Comparison of ENCODE assay signal across 15 cellular contexts in the genomic region with DNA sequence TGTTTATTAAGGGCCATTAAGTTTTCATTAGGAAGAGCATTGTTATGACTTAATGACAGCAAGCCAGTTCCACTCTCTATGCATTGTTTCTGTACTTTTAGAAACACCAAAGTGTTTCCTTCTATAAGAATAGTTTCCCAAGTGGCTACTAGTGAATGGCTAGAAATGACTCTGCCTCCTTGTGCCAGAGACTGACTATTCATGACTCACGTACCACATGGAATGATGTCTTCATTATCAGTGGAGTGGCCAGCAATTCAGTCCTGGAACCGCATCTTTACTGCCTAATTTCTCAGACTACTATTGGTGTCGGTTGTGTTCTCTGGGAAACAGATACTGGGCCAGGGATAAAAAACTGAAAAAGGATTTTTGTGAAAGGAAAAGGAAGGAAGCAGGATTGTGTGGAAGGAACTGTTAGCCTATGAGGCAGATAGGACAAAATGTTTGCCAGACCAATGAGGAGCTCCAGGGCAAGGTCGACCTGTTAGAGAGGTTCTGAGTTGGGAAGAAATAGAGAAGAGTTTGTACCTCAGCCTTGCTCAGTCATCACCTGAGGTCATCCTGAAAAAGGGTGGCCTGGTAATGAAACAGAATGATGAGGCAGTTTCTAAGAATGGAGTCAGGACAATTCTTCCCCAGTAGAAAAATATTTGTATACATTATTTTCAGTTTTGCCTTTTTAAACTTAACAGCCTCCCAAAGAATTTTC.
DNase-seq lines count a peak whose midpoint lies in the region; ATAC-seq, FAIRE-seq and TF ChIP-seq lines count a peak whose summit lies in the region.
"Had no signal": no experiment of that assay in that cellular context is flagged by ENCODE, and none has a peak within 500 bp of the region (broad histone marks: within the 10 kb centered on the region; RNA-seq: fewer than 3 reads in every experiment).

No MANE protein-coding gene starts in this region.

- no peaks in the 10 kb centered on the region for H3K9me3 ChIP-seq in keratinocyte (ENCODE audit: control insufficient read depth, low read depth, low read length)
- H3K9me3 ChIP-seq: colonic mucosa, thyroid gland had no signal

- no peak overlapping the region for H3K4me3 Mint-ChIP-seq in activated T-helper 17 cell treated with anti-CD3 and anti-CD28 coated beads, Interleukin-2, amount 50 U/mL, for 72 hours
- H3K4me3 Mint-ChIP-seq: CD8-positive, alpha-beta memory T cell; mesothelial cell of epicardium had no signal

- FAIRE-seq in keratinocyte (lab: Jason Lieb, UNC) = peak; percentile 97

- H4K20me1 ChIP-seq in keratinocyte (ENCODE audit: control insufficient read depth, extremely low read depth, insufficient read depth, low read length) = no peaks in the 10 kb centered on the region

- H3K4me3 ChIP-seq in astrocyte of the spinal cord (ENCODE audit: low read depth, low read length) = no peak overlapping the region
- no peak overlapping the region for H3K4me3 ChIP-seq in keratinocyte (ENCODE audit: control insufficient read depth in 2 of 3, extremely low read depth in 1 of 3, insufficient read depth in 2 of 3, low read depth in 1 of 3, low read length in 3 of 3)
- H3K4me3 ChIP-seq: colonic mucosa, thyroid gland had no signal

- peak overlapping the region; percentile 69 for H3K27ac ChIP-seq in keratinocyte (ENCODE audit: control insufficient read depth, insufficient read depth, low read length)
- H3K27ac ChIP-seq: colonic mucosa, thyroid gland had no signal

- dilution Hi-C loops in keratinocyte (cut with MboI; ENCODE audit: extremely low pct_ligation_motif_present, low sequenced_read_pairs) = no loop called here

- no peak overlapping the region for H3K4me2 ChIP-seq in keratinocyte (ENCODE audit: control insufficient read depth, extremely low read depth, insufficient read depth, low read depth, low read length)

- H3K36me3 Mint-ChIP-seq in activated T-helper 17 cell treated with anti-CD3 and anti-CD28 coated beads, Interleukin-2, amount 50 U/mL, for 72 hours (ENCODE audit: low read depth) = no peaks in the 10 kb centered on the region
- H3K36me3 Mint-ChIP-seq: CD8-positive, alpha-beta memory T cell; mesothelial cell of epicardium had no signal

- DNase-seq in AG08395 (ENCODE audit: low spot score) (peak; percentile 88), HPDE6-E6E7 (ENCODE audit: extremely low spot score) (peak; percentile 60), astrocyte of the spinal cord (ENCODE audit: low read depth, low spot score) (peak; percentile 92), keratinocyte (ENCODE audit: low read depth, low spot score) (peak; percentile 17), NCI-H526 treated with DMSO at 0.1 percent for 48 hours (lab: John Stamatoyannopoulos, UW) (no peak), GDM1 (lab: John Stamatoyannopoulos, UW) (no peak)
- DNase-seq: activated CD4-positive, alpha-beta T cell treated with anti-CD3 and anti-CD28 coated beads for 1 hour; CD8-positive, alpha-beta memory T cell; colonic mucosa; hypothalamus; NCI-H524 treated with DMSO at 0.1 percent for 48 hours; thyroid gland had no signal

- H3K79me2 ChIP-seq in keratinocyte (ENCODE audit: control insufficient read depth, insufficient read depth, low read length) = no peaks in the 10 kb centered on the region

- H3K27me3 ChIP-seq in keratinocyte (ENCODE audit: control insufficient read depth, extremely low read depth, insufficient read depth, low read length) = no peaks in the 10 kb centered on the region
- H3K27me3 ChIP-seq: colonic mucosa, thyroid gland had no signal

- peaks cover 5% of the 10 kb centered on the region for H3K9me3 Mint-ChIP-seq in activated T-helper 17 cell treated with anti-CD3 and anti-CD28 coated beads, Interleukin-2, amount 50 U/mL, for 72 hours
- H3K9me3 Mint-ChIP-seq: mesothelial cell of epicardium had no signal

- no peak for ATAC-seq in activated T-helper 17 cell treated with anti-CD3 and anti-CD28 coated beads, Interleukin-2, amount 50 U/mL, for 72 hours (replicated peaks)
- no peak for ATAC-seq in HG03175 (IDR thresholded peaks at IDR 0.05; ENCODE audit: unreplicated experiment)

- no peak overlapping the region for H3K9ac ChIP-seq in keratinocyte (ENCODE audit: control insufficient read depth, extremely low read depth, insufficient read depth, low read length)

- no peaks in the 10 kb centered on the region for H3K4me1 Mint-ChIP-seq in activated T-helper 17 cell treated with anti-CD3 and anti-CD28 coated beads, Interleukin-2, amount 50 U/mL, for 72 hours
- H3K4me1 Mint-ChIP-seq: CD8-positive, alpha-beta memory T cell had no signal

- H2AFZ ChIP-seq in keratinocyte (ENCODE audit: control insufficient read depth, low read length) = peak overlapping the region; percentile 39

- peaks cover 5% of the 10 kb centered on the region for H3K27me3 Mint-ChIP-seq in activated T-helper 17 cell treated with anti-CD3 and anti-CD28 coated beads, Interleukin-2, amount 50 U/mL, for 72 hours
- H3K27me3 Mint-ChIP-seq: CD8-positive, alpha-beta memory T cell had no signal

- H3K27ac Mint-ChIP-seq in activated T-helper 17 cell treated with anti-CD3 and anti-CD28 coated beads, Interleukin-2, amount 50 U/mL, for 72 hours = no peak overlapping the region
- H3K27ac Mint-ChIP-seq: mesothelial cell of epicardium had no signal

- no peaks in the 10 kb centered on the region for H3K36me3 ChIP-seq in keratinocyte (ENCODE audit: control insufficient read depth in 2 of 2, extremely low read depth in 1 of 2, insufficient read depth in 2 of 2, low read length in 2 of 2)
- H3K36me3 ChIP-seq: colonic mucosa, thyroid gland had no signal

- no peaks in the 10 kb centered on the region for H3K9me1 ChIP-seq in keratinocyte (ENCODE audit: control insufficient read depth, extremely low read depth, insufficient read depth, low read length)

- peaks cover 8% of the 10 kb centered on the region for H3K4me1 ChIP-seq in keratinocyte (ENCODE audit: control insufficient read depth, extremely low read depth, insufficient read depth, low read length)
- H3K4me1 ChIP-seq: colonic mucosa, thyroid gland had no signal

- in situ Hi-C loops in astrocyte of the spinal cord (cut with HindIII; ENCODE audit: low sequenced_read_pairs) = loop anchor here (25.0 kb wide), 1 partner anchor 101 kb away; no protein-coding TSS in a partner anchor

- TF ChIP-seq CTCF in astrocyte of the spinal cord (IDR thresholded peaks at IDR 0.05; ENCODE audit: low read depth, low read length) (no peak), keratinocyte (optimal IDR thresholded peaks at IDR 0.05 in 1 of 3, IDR thresholded peaks at IDR 0.05 in 1 of 3, conservative IDR thresholded peaks at IDR 0.05 in 1 of 3; ENCODE audit: extremely low read depth in 1 of 3, insufficient read depth in 2 of 3, low read length in 3 of 3) (no peak)

Comparison
In these comparisons a context has a peak if more than half of its experiments do, and no peak if none do; other contexts are left out.
1. DNase-seq: peak in AG08395 (single experiment), HPDE6-E6E7 (single experiment), astrocyte of the spinal cord (single experiment) and keratinocyte (single experiment); none in NCI-H526 treated with DMSO at 0.1 percent for 48 hours (single experiment) and GDM1 (single experiment).